14 cellular contexts compared by ENCODE assay signal in genomic region chr14:93057586-93058280, GRCh38. TPM values are rescaled to one million over a fixed set of nuclear protein-coding genes. Genes with fewer than 3 reads are reported as not detected.
DNase-seq lines count a peak whose midpoint lies in the region; ATAC-seq and TF ChIP-seq lines count a peak whose summit lies in the region.
"Had no signal": no experiment of that assay in that cellular context is flagged by ENCODE, and none has a peak within 500 bp of the region (broad histone marks: within the 10 kb centered on the region; RNA-seq: fewer than 3 reads in every experiment).

No MANE protein-coding gene starts in this region.

- TF ChIP-seq POLR2A in heart left ventricle (IDR thresholded peaks at IDR 0.05) (no peak), tibial nerve (IDR thresholded peaks at IDR 0.05) (no peak)

- H3K27me3 Mint-ChIP-seq in central memory CD8-positive, alpha-beta T cell, result no peaks in the 10 kb centered on the region
- H3K27me3 Mint-ChIP-seq: natural killer cell treated with Interleukin-12 subunit alpha and Interleukin-12 subunit beta and Interleukin-15 and Interleukin-18, amount 100 ng/mL, for 72 hours had no signal

- H3K36me3 Mint-ChIP-seq in central memory CD8-positive, alpha-beta T cell (ENCODE audit: insufficient read depth), result peaks cover 4% of the 10 kb centered on the region
- H3K36me3 Mint-ChIP-seq: natural killer cell treated with Interleukin-12 subunit alpha and Interleukin-12 subunit beta and Interleukin-15 and Interleukin-18, amount 100 ng/mL, for 72 hours had no signal

- H3K27me3 ChIP-seq in heart left ventricle (no peaks in the 10 kb centered on the region), mucosa of rectum (ENCODE audit: control insufficient read depth in 2 of 2, insufficient read depth in 2 of 2, low read length in 2 of 2) (no peaks in the 10 kb centered on the region), tibial nerve (no peaks in the 10 kb centered on the region)

- TF ChIP-seq CTCF in heart left ventricle (IDR thresholded peaks at IDR 0.05) (peak in 1 of 12 donors; percentile 8), tibial nerve (IDR thresholded peaks at IDR 0.05) (peak in 1 of 5 experiments; percentile 15)

- peak in 1 of 4 donors; percentile 29 for ATAC-seq in heart left ventricle
- ATAC-seq in Right ventricle myocardium superior (ENCODE audit: poor library complexity), result no peak
- ATAC-seq in central memory CD8-positive, alpha-beta T cell (replicated peaks; ENCODE audit: extremely low read depth, poor library complexity, severe bottlenecking), result no peak
- no peak for ATAC-seq in GM21390 (IDR thresholded peaks at IDR 0.05; ENCODE audit: unreplicated experiment)
- ATAC-seq: natural killer cell treated with Interleukin-12 subunit alpha and Interleukin-12 subunit beta and Interleukin-15 and Interleukin-18, amount 100 ng/mL, for 72 hours had no signal

- H3K27ac ChIP-seq in heart left ventricle, result peak overlapping the region in 9 of 12 donors; percentile 0 to 85 (median 75)
- H3K27ac ChIP-seq in mucosa of rectum (ENCODE audit: low read depth in 2 of 2, low read length in 2 of 2), result peak overlapping the region; percentile 92 to 94
- H3K27ac ChIP-seq in tibial nerve, result peak overlapping the region; percentile 75 to 90 (median 82)

- H3K9me3 ChIP-seq in heart left ventricle (no peaks in the 10 kb centered on the region), mucosa of rectum (ENCODE audit: control insufficient read depth in 2 of 2, low read length in 2 of 2) (no peaks in the 10 kb centered on the region), tibial nerve (no peaks in the 10 kb centered on the region)

- WGBS in heart left ventricle, 4 donors, result 90 to 93% (median 92%) methylated on average over 13 to 14 of the region's 14 CpGs
- WGBS in tibial nerve, 2 donors, result 56 to 77% methylated on average over 11 to 14 of the region's 14 CpGs

- H3K36me3 ChIP-seq in heart left ventricle, result no peaks in the 10 kb centered on the region
- no peaks in the 10 kb centered on the region for H3K36me3 ChIP-seq in mucosa of rectum (ENCODE audit: control insufficient read depth in 2 of 2, insufficient read depth in 2 of 2, low read length in 2 of 2)
- H3K36me3 ChIP-seq in tibial nerve, result no peaks in the 10 kb centered on the region

- peak overlapping the region; percentile 22 for H3K27ac Mint-ChIP-seq in central memory CD8-positive, alpha-beta T cell (ENCODE audit: low read depth)

- H3K4me1 ChIP-seq in heart left ventricle (peaks cover 0 to 61% (median 43%) of the 10 kb centered on the region in 12 donors), mucosa of rectum (ENCODE audit: control insufficient read depth in 2 of 2, insufficient read depth in 2 of 2, low read length in 2 of 2) (peaks cover 46 to 53% of the 10 kb centered on the region in 2 donors), tibial nerve (peaks cover 5 to 70% (median 54%) of the 10 kb centered on the region in 4 donors)

- H3K4me1 Mint-ChIP-seq in central memory CD8-positive, alpha-beta T cell, result peaks cover 58% of the 10 kb centered on the region

- no peak overlapping the region for H3K9ac ChIP-seq in mucosa of rectum (ENCODE audit: low read depth in 1 of 2, low read length in 2 of 2)

- intact Hi-C loops in heart left ventricle (cut with DNase I), result no loop called here
- intact Hi-C loops in Right ventricle myocardium superior (cut with DNase I), result no loop called here

- H3K4me3 ChIP-seq in heart left ventricle (no peak overlapping the region), mucosa of rectum (ENCODE audit: low read length in 2 of 2) (no peak overlapping the region), tibial nerve (no peak overlapping the region)

- H3K4me3 Mint-ChIP-seq in central memory CD8-positive, alpha-beta T cell, result no peak overlapping the region
- H3K4me3 Mint-ChIP-seq: natural killer cell treated with Interleukin-12 subunit alpha and Interleukin-12 subunit beta and Interleukin-15 and Interleukin-18, amount 100 ng/mL, for 72 hours had no signal

- DNase-seq in heart left ventricle (no peak), Right ventricle myocardium superior (no peak), tibial nerve (ENCODE audit: low spot score in 2 of 2) (no peak), middle frontal gyrus (ENCODE audit: extremely low spot score, low spot score) (no peak), NCI-H2171 (lab: John Stamatoyannopoulos, UW) (no peak)
- DNase-seq in central memory CD8-positive, alpha-beta T cell (ENCODE audit: low spot score in 2 of 2), result no peak
- DNase-seq: activated CD4-positive, alpha-beta T cell treated with anti-CD3 and anti-CD28 coated beads for 48 hours; activated effector memory CD4-positive, alpha-beta T cell treated with Interleukin-2 at 50 U/mL for 16 hours; glutamatergic neuron; kidney; NCI-H187 treated with DMSO at 0.1 percent for 48 hours had no signal

- TF ChIP-seq EP300 in tibial nerve (IDR thresholded peaks at IDR 0.05), result no peak

- no peaks in the 10 kb centered on the region for H3K9me3 Mint-ChIP-seq in central memory CD8-positive, alpha-beta T cell
- H3K9me3 Mint-ChIP-seq: natural killer cell treated with Interleukin-12 subunit alpha and Interleukin-12 subunit beta and Interleukin-15 and Interleukin-18, amount 100 ng/mL, for 72 hours had no signal

RNA-seq across cellular contexts. Expression of gene ITPK1, which starts 58.0 kb away (rescaled TPM):
- total RNA-seq in heart left ventricle (100 to 1,000 TPM in 3 of 9 donors, 10 to 100 TPM in 6; 71.7 to 152 (median 91.0) TPM), Right ventricle myocardium superior (115 TPM), tibial nerve (100 to 1,000 TPM in 1 of 4 donors, 10 to 100 TPM in 3; 67.4 to 121 (median 92.5) TPM)
- polyA plus RNA-seq in heart left ventricle, result 100 to 1,000 TPM in 1 of 2 donors, 10 to 100 TPM in 1; 44.5 to 158 TPM
